ENCODE assay signal across 1 cellular context in genomic region chr12:69602954-69603353, GRCh38.
TF ChIP-seq lines count a peak whose summit lies in the region.

No MANE protein-coding gene starts in this region.

TF ChIP-seq in H1, 55 proteins besides CTCF, POLR2A, EP300 and RAD21:
- TF ChIP-seq SP2 (IDR thresholded peaks at IDR 0.05; ENCODE audit: low read length), result no peak
- no peak for TF ChIP-seq SIN3A (conservative IDR thresholded peaks at IDR 0.05 in 1 of 2, IDR thresholded peaks at IDR 0.05 in 1 of 2; ENCODE audit: low read depth in 1 of 2, low read length in 2 of 2)
- TF ChIP-seq JUN (IDR thresholded peaks at IDR 0.05; ENCODE audit: low read depth, low read length), result no peak
- no peak for TF ChIP-seq HDAC2 (IDR thresholded peaks at IDR 0.05; ENCODE audit: borderline replicate concordance in 1 of 2, low read depth in 2 of 2, low read length in 2 of 2)
- TF ChIP-seq POU5F1 (IDR thresholded peaks at IDR 0.05; ENCODE audit: low read depth, low read length), result no peak
- TF ChIP-seq ZNF274 (IDR thresholded peaks at IDR 0.05; ENCODE audit: borderline replicate concordance, extremely low read depth, low read length), result no peak
- no peak for TF ChIP-seq BACH1 (IDR thresholded peaks at IDR 0.05; ENCODE audit: low read length)
- TF ChIP-seq TBP (IDR thresholded peaks at IDR 0.05; ENCODE audit: low read depth, low read length), result no peak
- no peak for TF ChIP-seq SUZ12 (IDR thresholded peaks at IDR 0.05; ENCODE audit: low read length)
- TF ChIP-seq E2F6 (IDR thresholded peaks at IDR 0.05), result no peak
- no peak for TF ChIP-seq RFX5 (IDR thresholded peaks at IDR 0.05; ENCODE audit: borderline replicate concordance, low read depth, low read length)
- TF ChIP-seq NRF1 (IDR thresholded peaks at IDR 0.05; ENCODE audit: low read depth, low read length), result no peak
- no peak for TF ChIP-seq GTF2F1 (IDR thresholded peaks at IDR 0.05; ENCODE audit: borderline replicate concordance, low read depth, low read length)
- TF ChIP-seq SP4 (IDR thresholded peaks at IDR 0.05; ENCODE audit: low read length), result no peak
TF ChIP-seq in H1: peak in this region for 0.
